ENCODE assay signal across 17 cellular contexts in genomic region chr14:56918849-56919574, GRCh38.
DNase-seq lines count a peak whose midpoint lies in the region; ATAC-seq, FAIRE-seq and TF ChIP-seq lines count a peak whose summit lies in the region.
"Had no signal": no experiment of that assay in that cellular context is flagged by ENCODE, and none has a peak within 500 bp of the region (broad histone marks: within the 10 kb centered on the region; RNA-seq: fewer than 3 reads in every experiment).

No MANE protein-coding gene starts in this region.

- 4% methylated on average over 3 of the region's 3 CpGs for WGBS in A549 (ENCODE audit: missing lambda C conversion rate)

- in situ Hi-C loops in HAP-1 (cut with MboI; ENCODE audit: low sequenced_read_pairs): no loop called here

- H3K4me3 ChIP-seq in A549 (no peak overlapping the region), HAP-1 (no peak overlapping the region), iPS-18a (ENCODE audit: low read length) (peak overlapping the region; percentile 40)
- H3K4me3 ChIP-seq: SJCRH30 had no signal

- H3K9me3 ChIP-seq in A549 (peaks cover 7% of the 10 kb centered on the region; the same call in 2 of the 3 replicates), HAP-1 (peaks cover 2% of the 10 kb centered on the region; the same call in 1 of the 2 replicates), iPS-18a (ENCODE audit: control insufficient read depth, low read depth, low read length) (peaks cover 8% of the 10 kb centered on the region)
- H3K9me3 ChIP-seq: BE2C, SJCRH30 had no signal

- POLR2A ChIA-PET in A549 (lab: Yijun Ruan, JAX): no interaction called here

- no peaks in the 10 kb centered on the region for H3K4me1 ChIP-seq in A549
- peaks cover 13% of the 10 kb centered on the region for H3K4me1 ChIP-seq in HAP-1
- H3K4me1 ChIP-seq in iPS-18a (ENCODE audit: control insufficient read depth, low read depth, low read length): peaks cover 23% of the 10 kb centered on the region
- H3K4me1 ChIP-seq: BE2C, SJCRH30 had no signal

- DNase-seq in A549 (ENCODE audit: low read depth in 1 of 2, low spot score in 1 of 2) (no peak), HAP-1 (ENCODE audit: low spot score in 2 of 2) (peak; percentile 48 to 60), NCI-H69 (lab: John Stamatoyannopoulos, UW) (peak; percentile 45), NOMO-1 treated with dmso at 0.1 percent for 144 hours (lab: John Stamatoyannopoulos, UW; ENCODE audit: unreplicated experiment) (no peak), NCI-H345 treated with DMSO at 0.1 percent for 48 hours (lab: John Stamatoyannopoulos, UW; ENCODE audit: unreplicated experiment) (no peak)
- DNase-seq: BE2C; CD4-positive, CD25-positive, alpha-beta regulatory T cell; COR-L47; DMS 273 treated with DMSO at 0.1 percent for 48 hours; DND-41; KBM-7; NCI-H1105; NCI-H2081 treated with DMSO at 0.1 percent for 48 hours; SJCRH30 had no signal

- no peak for TF ChIP-seq CTCF in A549 (IDR thresholded peaks at IDR 0.05)

- H3K36me3 ChIP-seq in HAP-1 (replicated peaks): no peaks in the 10 kb centered on the region; the same call in 1 of the 2 replicates
- no peaks in the 10 kb centered on the region for H3K36me3 ChIP-seq in iPS-18a (ENCODE audit: control insufficient read depth, low read depth, low read length)
- H3K36me3 ChIP-seq: BE2C, SJCRH30 had no signal

- no peak for TF ChIP-seq RAD21 in A549 (conservative IDR thresholded peaks at IDR 0.05 in 1 of 2, IDR thresholded peaks at IDR 0.05 in 1 of 2)

- ATAC-seq in A549 (no peak), HG02763 (IDR thresholded peaks at IDR 0.05; ENCODE audit: unreplicated experiment) (no peak)
- ATAC-seq: Panc1 had no signal

- CTCF ChIA-PET in A549 (lab: Yijun Ruan, JAX): no interaction called here

- TF ChIP-seq EP300 in A549 (IDR thresholded peaks at IDR 0.05): no peak

- TF ChIP-seq POLR2A in A549 (IDR thresholded peaks at IDR 0.05; ENCODE audit: low read length): no peak

- H3K4me2 ChIP-seq in A549: no peak overlapping the region

- no peaks in the 10 kb centered on the region for H3K27me3 ChIP-seq in HAP-1 (ENCODE audit: low read depth)
- no peaks in the 10 kb centered on the region for H3K27me3 ChIP-seq in iPS-18a (ENCODE audit: control insufficient read depth, insufficient read depth, low read length)
- H3K27me3 ChIP-seq: BE2C, SJCRH30 had no signal

- H3K27ac ChIP-seq in A549 (no peak overlapping the region), iPS-18a (ENCODE audit: low read length) (peak overlapping the region; percentile 64)
- H3K27ac ChIP-seq: SJCRH30 had no signal

- no peak for FAIRE-seq in A549 (lab: Jason Lieb, UNC)

- H3K9ac ChIP-seq in iPS-18a (ENCODE audit: low read length): peak overlapping the region; percentile 32

TF ChIP-seq in A549, 52 proteins besides CTCF, POLR2A, EP300 and RAD21:
- TF ChIP-seq MAFK (IDR thresholded peaks at IDR 0.05; ENCODE audit: partially characterized antibody) (peak; percentile 68), JUN (IDR thresholded peaks at IDR 0.05) (no peak)

Comparison
In these comparisons a context has a peak if more than half of its experiments do, and no peak if none do; other contexts are left out.
1. DNase-seq: peak in HAP-1 (2 of 2) and NCI-H69 (single experiment); none in A549 (0 of 2), NOMO-1 treated with dmso at 0.1 percent for 144 hours (single experiment) and NCI-H345 treated with DMSO at 0.1 percent for 48 hours (single experiment).